20 cellular contexts compared by ENCODE assay signal in the genomic region with DNA sequence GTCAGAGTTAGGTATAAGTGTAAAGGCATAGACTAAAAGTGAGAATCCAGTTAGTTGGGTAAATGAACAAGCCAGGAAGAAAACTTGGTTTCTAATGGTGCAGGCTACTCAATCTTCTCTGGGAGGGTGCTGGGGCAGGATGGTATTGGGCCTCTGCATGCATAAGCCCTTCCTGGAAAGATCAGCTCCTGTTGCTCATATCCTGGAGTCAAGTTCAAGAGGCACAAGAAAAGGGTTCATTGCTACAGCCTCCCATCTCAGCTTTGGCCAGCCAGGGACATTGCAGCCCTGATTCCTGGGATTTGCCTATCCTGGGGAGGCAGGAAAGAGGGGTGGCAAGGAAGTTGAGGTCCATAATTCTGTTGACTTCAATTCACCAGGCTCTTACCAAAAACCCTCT.
"Had no signal": no experiment of that assay in that cellular context is flagged by ENCODE, and none has a peak within 500 bp of the region (broad histone marks: within the 10 kb centered on the region; RNA-seq: fewer than 3 reads in every experiment).

No MANE protein-coding gene starts in this region.

- H3K4me2 ChIP-seq: SK-N-SH had no signal

- H3K27ac ChIP-seq: HL-60, RWPE1 had no signal

- H3K36me3 ChIP-seq: MG63 had no signal

- H3K9me3 ChIP-seq: MG63, SK-N-SH had no signal

- FAIRE-seq: RCC 7860 had no signal

- H3K9ac ChIP-seq: SK-N-SH had no signal

- DNase-seq: Karpas-422, KG1, MG63, NCI-H1092 treated with DMSO at 0.1 percent for 48 hours, NCI-H1436, NCI-H187, NCI-H2029, NCI-H2081 treated with DMSO at 0.1 percent for 48 hours, NCI-H2171, NCI-H226, NCI-H446, NCI-H510A, NCI-H524 treated with DMSO at 0.1 percent for 48 hours, NCI-H69, NCI-H774, SHP77, SK-N-SH had no signal

- H3K4me3 ChIP-seq: MG63 had no signal

- H3K9me2 ChIP-seq: SK-N-SH had no signal

- H3K27me3 ChIP-seq: MG63 had no signal
